In genomic region chr19:7159105-7159933, GRCh38 we compare ENCODE assay signal across 12 cellular contexts.
DNase-seq lines count a peak whose midpoint lies in the region; ATAC-seq and TF ChIP-seq lines count a peak whose summit lies in the region.
"Had no signal": no experiment of that assay in that cellular context is flagged by ENCODE, and none has a peak within 500 bp of the region (broad histone marks: within the 10 kb centered on the region; RNA-seq: fewer than 3 reads in every experiment).

No MANE protein-coding gene starts in this region.

- H3K4me1 Mint-ChIP-seq in nephron (peaks cover 9% of the 10 kb centered on the region), H9 (no peaks in the 10 kb centered on the region)
- H3K4me1 Mint-ChIP-seq: activated B cell treated with CpG ODN at 0.5 μM for 24 hours had no signal

- H3K4ac ChIP-seq in H9 (ENCODE audit: low read depth, low read length): no peak overlapping the region

- no peaks in the 10 kb centered on the region for H3K4me1 ChIP-seq in esophagus squamous epithelium
- H3K4me1 ChIP-seq in H9 (ENCODE audit: insufficient read depth, low read length): no peaks in the 10 kb centered on the region

- H4K8ac ChIP-seq in H9 (replicated peaks; ENCODE audit: insufficient read length, low read depth, low read length): no peak overlapping the region

- no peak overlapping the region for H2BK5ac ChIP-seq in H9 (ENCODE audit: insufficient read length, low read length)

- H3K4me3 ChIP-seq in AG10803 (ENCODE audit: low read length): peak overlapping the region; percentile 45
- no peak overlapping the region for H3K4me3 ChIP-seq in esophagus squamous epithelium

- no peak overlapping the region for H2BK20ac ChIP-seq in H9 (ENCODE audit: low read depth, low read length, poor library complexity, severe bottlenecking)

- peaks cover 35% of the 10 kb centered on the region for H3K36me3 Mint-ChIP-seq in nephron (ENCODE audit: low read depth)
- peaks cover 24 to 45% (median 40%) of the 10 kb centered on the region in 3 experiments; a peak in 6 of 7 replicates for H3K36me3 Mint-ChIP-seq in H9 (ENCODE audit: insufficient read depth in 1 of 3, low read depth in 3 of 3)
- H3K36me3 Mint-ChIP-seq: natural killer cell treated with Interleukin-12 subunit alpha and Interleukin-12 subunit beta and Interleukin-15 and Interleukin-18, amount 100 ng/mL, for 72 hours had no signal

- H2AK5ac ChIP-seq in H9 (ENCODE audit: insufficient read length, low read length): no peak overlapping the region

- no peak overlapping the region for H3K4me2 ChIP-seq in H9 (ENCODE audit: insufficient read depth, insufficient read length, low read length)

- intact Hi-C loops in esophagus squamous epithelium (cut with DNase I): no loop called here

- H3K36me3 ChIP-seq in esophagus squamous epithelium: peaks cover 0 to 43% (median 4%) of the 10 kb centered on the region in 3 donors

- H3K18ac ChIP-seq in H9 (ENCODE audit: insufficient read length, low read depth, low read length): no peak overlapping the region

- H3K79me2 ChIP-seq in H9 (ENCODE audit: insufficient read depth, low read length): no peaks in the 10 kb centered on the region

- 54 to 64% methylated on average over 16 to 18 of the region's 18 CpGs for WGBS in esophagus squamous epithelium, 2 donors
- WGBS in H9 (ENCODE audit: extremely low coverage, insufficient read length, low lambda C conversion rate): no CpG with 5 or more reads among the region's 18 CpGs

- no peaks in the 10 kb centered on the region for H3K27me3 Mint-ChIP-seq in nephron (ENCODE audit: low read depth)
- no peaks in the 10 kb centered on the region; the same call in 1 of the 2 replicates for H3K27me3 Mint-ChIP-seq in H9 (ENCODE audit: low read depth)
- H3K27me3 Mint-ChIP-seq: activated B cell treated with CpG ODN at 0.5 μM for 24 hours; stimulated activated naive CD8-positive, alpha-beta T cell treated with anti-CD3 and anti-CD28 coated beads, Interleukin-15, Interleukin-2, amounts not matched to agents 100 ng/mL and 50 ng/mL, for 24 hours had no signal

- H4K20me1 ChIP-seq in H9 (ENCODE audit: control insufficient read depth, insufficient read depth, insufficient read length): no peaks in the 10 kb centered on the region

- no peak overlapping the region for H2BK15ac ChIP-seq in H9 (ENCODE audit: low read depth, low read length)

- H3K27ac ChIP-seq in esophagus squamous epithelium: peak overlapping the region in 3 of 4 donors; percentile 30 to 67 (median 55)
- H3K27ac ChIP-seq in H9 (ENCODE audit: insufficient read length, low read depth, low read length): no peak overlapping the region

- no peak overlapping the region for H4K5ac ChIP-seq in H9 (ENCODE audit: insufficient read length, low read depth, low read length)

- H4K91ac ChIP-seq in H9 (ENCODE audit: insufficient read length, low read depth, low read length): no peak overlapping the region

- no peak overlapping the region for H3K14ac ChIP-seq in H9 (ENCODE audit: insufficient read depth, low read length)

- H3K23ac ChIP-seq in H9 (ENCODE audit: insufficient read length, low read depth, low read length): no peak overlapping the region

- TF ChIP-seq CTCF in AG10803 (conservative IDR thresholded peaks at IDR 0.05; ENCODE audit: low read length) (no peak), esophagus squamous epithelium (IDR thresholded peaks at IDR 0.05) (no peak), nephron (IDR thresholded peaks at IDR 0.05; ENCODE audit: unreplicated experiment in 3 of 3) (no peak), H9 (conservative IDR thresholded peaks at IDR 0.05) (no peak)

- peak; percentile 94 for DNase-seq in AG10803 (ENCODE audit: low read depth)
- DNase-seq in NCI-H2029 (lab: John Stamatoyannopoulos, UW): peak; percentile 95
- no peak for DNase-seq in esophagus squamous epithelium (lab: John Stamatoyannopoulos, UW)
- no peak for DNase-seq in COLO829 (ENCODE audit: low spot score)
- no peak for DNase-seq in H9
- DNase-seq in foreskin melanocyte: no peak
- DNase-seq: activated B cell treated with CpG ODN at 0.5 μM for 24 hours, KBM-7 had no signal

- H3K9me3 Mint-ChIP-seq in nephron (no peaks in the 10 kb centered on the region), H9 (no peaks in the 10 kb centered on the region)
- H3K9me3 Mint-ChIP-seq: activated B cell treated with CpG ODN at 0.5 μM for 24 hours; natural killer cell treated with Interleukin-12 subunit alpha and Interleukin-12 subunit beta and Interleukin-15 and Interleukin-18, amount 100 ng/mL, for 72 hours; stimulated activated naive CD8-positive, alpha-beta T cell treated with anti-CD3 and anti-CD28 coated beads, Interleukin-15, Interleukin-2, amounts not matched to agents 100 ng/mL and 50 ng/mL, for 24 hours had no signal

- H3K4me3 Mint-ChIP-seq in nephron: no peak overlapping the region
- no peak overlapping the region for H3K4me3 Mint-ChIP-seq in H9
- H3K4me3 Mint-ChIP-seq: activated B cell treated with CpG ODN at 0.5 μM for 24 hours; natural killer cell treated with Interleukin-12 subunit alpha and Interleukin-12 subunit beta and Interleukin-15 and Interleukin-18, amount 100 ng/mL, for 72 hours; stimulated activated naive CD8-positive, alpha-beta T cell treated with anti-CD3 and anti-CD28 coated beads, Interleukin-15, Interleukin-2, amounts not matched to agents 100 ng/mL and 50 ng/mL, for 24 hours had no signal

- H2AFZ ChIP-seq in H9 (ENCODE audit: low read length): no peak overlapping the region

- no peak for TF ChIP-seq POLR2A in esophagus squamous epithelium (IDR thresholded peaks at IDR 0.05)

- H3K9me3 ChIP-seq in esophagus squamous epithelium: no peaks in the 10 kb centered on the region
- H3K9me3 ChIP-seq in H9 (ENCODE audit: control insufficient read depth, low read depth, low read length): no peaks in the 10 kb centered on the region

- no peaks in the 10 kb centered on the region for H3K79me1 ChIP-seq in H9 (ENCODE audit: insufficient read depth, low read depth, low read length, poor library complexity, severe bottlenecking)

- H3K56ac ChIP-seq in H9 (ENCODE audit: insufficient read length, low read depth, low read length): no peak overlapping the region

- H2BK12ac ChIP-seq in H9 (ENCODE audit: insufficient read length, low read depth, low read length): no peak overlapping the region

- H3K27me3 ChIP-seq in esophagus squamous epithelium (no peaks in the 10 kb centered on the region), H9 (ENCODE audit: insufficient read depth, low read length) (no peaks in the 10 kb centered on the region)

- H3K27ac Mint-ChIP-seq in nephron (peak overlapping the region in 2 of 3 experiments; percentile 73 to 75), H9 (no peak overlapping the region; a peak in 1 of 7 replicates)
- H3K27ac Mint-ChIP-seq: activated B cell treated with CpG ODN at 0.5 μM for 24 hours; natural killer cell treated with Interleukin-12 subunit alpha and Interleukin-12 subunit beta and Interleukin-15 and Interleukin-18, amount 100 ng/mL, for 72 hours; stimulated activated naive CD8-positive, alpha-beta T cell treated with anti-CD3 and anti-CD28 coated beads, Interleukin-15, Interleukin-2, amounts not matched to agents 100 ng/mL and 50 ng/mL, for 24 hours had no signal

- no peak for ATAC-seq in HG02571 (IDR thresholded peaks at IDR 0.05; ENCODE audit: unreplicated experiment)
- ATAC-seq: natural killer cell treated with Interleukin-12 subunit alpha and Interleukin-12 subunit beta and Interleukin-15 and Interleukin-18, amount 100 ng/mL, for 72 hours had no signal

- H3T11ph ChIP-seq in H9 (ENCODE audit: low read length): no peak overlapping the region

- H2BK120ac ChIP-seq in H9 (ENCODE audit: low read depth, low read length, poor library complexity, severe bottlenecking): no peak overlapping the region

- H3K23me2 ChIP-seq in H9 (ENCODE audit: insufficient read length, low read depth, low read length, poor library complexity, severe bottlenecking): no peaks in the 10 kb centered on the region

- no peak overlapping the region for H3K9ac ChIP-seq in H9 (ENCODE audit: extremely low read depth, insufficient read length, low read length)

Comparison
In these comparisons a context has a peak if more than half of its experiments do, and no peak if none do; other contexts are left out.
1. DNase-seq: peak in AG10803 (single experiment) and NCI-H2029 (single experiment); none in esophagus squamous epithelium (single experiment), COLO829 (single experiment), H9 (single experiment) and foreskin melanocyte (single experiment).
2. H3K27ac Mint-ChIP-seq: peak in nephron (2 of 3); none in H9 (0 of 3).